ENCODE assay signal across 26 cellular contexts in genomic region chr2:205347899-205348298, GRCh38.
"Had no signal": no experiment of that assay in that cellular context is flagged by ENCODE, and none has a peak within 500 bp of the region (broad histone marks: within the 10 kb centered on the region; RNA-seq: fewer than 3 reads in every experiment).

No MANE protein-coding gene starts in this region.

- H3K36me3 Mint-ChIP-seq: memory B cell, natural killer cell had no signal

- H3K4me1 ChIP-seq: gastrocnemius medialis, right lobe of liver, testis, transverse colon had no signal

- H3K9me3 Mint-ChIP-seq: activated B cell treated with CpG ODN at 0.5 μM for 24 hours; activated CD8-positive, alpha-beta T cell treated with anti-CD3 and anti-CD28 coated beads for 36 hours; activated naive CD8-positive, alpha-beta T cell treated with anti-CD3 and anti-CD28 coated beads, Interleukin-2, amount 50 U/mL, for 24 hours; central memory CD8-positive, alpha-beta T cell; dendritic cell treated with granulocyte-macrophage colony-stimulating factor and Interleukin-4, amounts not matched to agents 40 ng/mL and 50 ng/mL, for 4 days; memory B cell; natural killer cell; T-helper 1 cell treated with Interleukin-12 subunit alpha and Interleukin-12 subunit beta and Interleukin-4 antibody, amounts not matched to agents 30 μg/mL and 1 μg/mL, for 36 hours had no signal

- H3K27me3 Mint-ChIP-seq: activated CD8-positive, alpha-beta T cell treated with anti-CD3 and anti-CD28 coated beads for 36 hours; activated naive CD8-positive, alpha-beta T cell treated with anti-CD3 and anti-CD28 coated beads, Interleukin-2, amount 50 U/mL, for 24 hours; activated T-helper 17 cell treated with anti-CD3 and anti-CD28 coated beads, Interleukin-2, amount 50 U/mL, for 72 hours; dendritic cell treated with granulocyte-macrophage colony-stimulating factor and Interleukin-4, amounts not matched to agents 40 ng/mL and 50 ng/mL, for 4 days had no signal

- H3K4me3 ChIP-seq: gastrocnemius medialis, right lobe of liver, skin epidermis, testis, transverse colon had no signal

- ATAC-seq: activated CD8-positive, alpha-beta T cell treated with anti-CD3 and anti-CD28 coated beads for 36 hours; activated naive CD8-positive, alpha-beta T cell treated with anti-CD3 and anti-CD28 coated beads, Interleukin-2, amount 50 U/mL, for 24 hours; activated T-cell treated with anti-CD3 and anti-CD28 coated beads, Interleukin-2, amount 50 U/mL, for 4 hours; activated T-helper 17 cell treated with anti-CD3 and anti-CD28 coated beads, Interleukin-2, amount 50 U/mL, for 72 hours; gastrocnemius medialis; left colon; natural killer cell; right lobe of liver; stimulated activated naive CD8-positive, alpha-beta T cell treated with anti-CD3 and anti-CD28 coated beads, Interleukin-15, Interleukin-2, amounts not matched to agents 100 U/mL and 50 U/mL, for 24 hours had no signal

- H3K27ac ChIP-seq: epithelial cell of prostate, gastrocnemius medialis, right lobe of liver, skin epidermis, testis, transverse colon had no signal

- H3K4me3 Mint-ChIP-seq: activated B cell treated with CpG ODN at 0.5 μM for 24 hours; activated CD8-positive, alpha-beta T cell treated with anti-CD3 and anti-CD28 coated beads for 36 hours; activated naive CD8-positive, alpha-beta T cell treated with anti-CD3 and anti-CD28 coated beads, Interleukin-2, amount 50 U/mL, for 24 hours; activated T-cell treated with anti-CD3 and anti-CD28 coated beads, Interleukin-2, amount 50 U/mL, for 4 hours; activated T-helper 17 cell treated with anti-CD3 and anti-CD28 coated beads, Interleukin-2, amount 50 U/mL, for 72 hours; central memory CD8-positive, alpha-beta T cell; dendritic cell treated with granulocyte-macrophage colony-stimulating factor and Interleukin-4, amounts not matched to agents 40 ng/mL and 50 ng/mL, for 4 days; memory B cell; natural killer cell; T-helper 1 cell treated with Interleukin-12 subunit alpha and Interleukin-12 subunit beta and Interleukin-4 antibody, amounts not matched to agents 30 μg/mL and 1 μg/mL, for 36 hours had no signal

- H3K36me3 ChIP-seq: gastrocnemius medialis, right lobe of liver, transverse colon had no signal

- H3K27ac Mint-ChIP-seq: activated B cell treated with CpG ODN at 0.5 μM for 24 hours; activated CD8-positive, alpha-beta T cell treated with anti-CD3 and anti-CD28 coated beads for 36 hours; activated naive CD8-positive, alpha-beta T cell treated with anti-CD3 and anti-CD28 coated beads, Interleukin-2, amount 50 U/mL, for 24 hours; activated T-helper 17 cell treated with anti-CD3 and anti-CD28 coated beads, Interleukin-2, amount 50 U/mL, for 72 hours; dendritic cell treated with granulocyte-macrophage colony-stimulating factor and Interleukin-4, amounts not matched to agents 40 ng/mL and 50 ng/mL, for 4 days; memory B cell; natural killer cell; T-helper 1 cell treated with Interleukin-12 subunit alpha and Interleukin-12 subunit beta and Interleukin-4 antibody, amounts not matched to agents 30 μg/mL and 1 μg/mL, for 36 hours had no signal

- H3K9me3 ChIP-seq: gastrocnemius medialis, right lobe of liver, testis, transverse colon had no signal

- H3K4me1 Mint-ChIP-seq: activated naive CD8-positive, alpha-beta T cell treated with anti-CD3 and anti-CD28 coated beads, Interleukin-2, amount 50 U/mL, for 24 hours; activated T-helper 17 cell treated with anti-CD3 and anti-CD28 coated beads, Interleukin-2, amount 50 U/mL, for 72 hours; central memory CD8-positive, alpha-beta T cell; natural killer cell had no signal

- H3K27me3 ChIP-seq: gastrocnemius medialis, right lobe of liver, testis, transverse colon had no signal

- DNase-seq: activated B cell treated with CpG ODN at 0.5 μM for 24 hours; activated CD4-positive, alpha-beta T cell treated with anti-CD3 and anti-CD28 coated beads, Interleukin-2, amount 50 U/mL, for 1 hour; activated CD8-positive, alpha-beta T cell treated with anti-CD3 and anti-CD28 coated beads for 36 hours; activated gamma-delta T cell treated with Interleukin-2 at 50 U/mL for 16 hours; activated naive CD4-positive, alpha-beta T cell treated with anti-CD3 and anti-CD28 coated beads, Interleukin-2, amount 50 U/mL, for 16 hours; activated naive CD8-positive, alpha-beta T cell treated with anti-CD3 and anti-CD28 coated beads, Interleukin-2, amount 50 U/mL, for 24 hours; activated T-cell treated with anti-CD3 and anti-CD28 coated beads, Interleukin-2, amount 50 U/mL, for 4 hours; gastrocnemius medialis; glutamatergic neuron; kidney; left colon; natural killer cell; right lobe of liver; stimulated activated CD4-positive, alpha-beta T cell treated with anti-CD3 and anti-CD28 coated beads, Interleukin-12 subunit alpha, Interleukin-12 subunit beta, amount 100 ng/mL, for 4 hours; stimulated activated CD4-positive, alpha-beta T cell treated with anti-CD3 and anti-CD28 coated beads, Interleukin-4, amount 100 ng/mL, for 1 hour; stimulated activated naive CD8-positive, alpha-beta T cell treated with anti-CD3 and anti-CD28 coated beads, Interleukin-15, Interleukin-2, amounts not matched to agents 100 U/mL and 50 U/mL, for 24 hours; T-helper 9 cell; testis; transverse colon had no signal
